In the genomic region with DNA sequence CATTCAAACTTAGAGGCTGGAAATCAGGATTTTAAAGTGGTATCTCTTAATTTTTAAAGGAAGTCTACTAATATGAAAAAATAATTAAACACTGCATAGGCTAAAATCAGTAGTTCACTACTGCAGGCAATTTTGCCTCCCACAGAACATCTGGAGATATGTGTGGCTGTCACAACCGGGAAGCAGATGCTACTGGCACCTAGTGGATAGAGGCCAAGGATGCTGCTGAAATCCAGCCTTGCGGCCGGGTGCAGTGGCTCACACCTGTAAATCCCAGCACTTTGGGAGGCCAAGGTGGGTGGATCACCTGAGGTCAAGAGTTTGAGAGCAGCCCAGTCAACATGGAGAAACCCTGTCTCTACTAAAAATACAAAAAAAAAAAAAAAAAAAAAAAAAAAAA, we compare ENCODE assay signal across 30 cellular contexts.
"Had no signal": no experiment of that assay in that cellular context is flagged by ENCODE, and none has a peak within 500 bp of the region (broad histone marks: within the 10 kb centered on the region; RNA-seq: fewer than 3 reads in every experiment).

No MANE protein-coding gene starts in this region.

- H3K27me3 Mint-ChIP-seq: activated B cell treated with CpG ODN at 0.5 μM for 24 hours; stimulated activated memory B cell treated with anti-CD40 and anti-IgM and Interleukin-4, amounts not matched to agents 10 μg/mL and 1 μg/mL and 100 μg/mL, for 72 hours; stimulated activated naive CD8-positive, alpha-beta T cell treated with anti-CD3 and anti-CD28 coated beads, Interleukin-15, amount 100 ng/mL, for 72 hours; T-helper 17 cell; type B pancreatic cell had no signal

- H3K4me1 ChIP-seq: esophagus muscularis mucosa, foreskin keratinocyte, pancreas, prostate gland, sigmoid colon, uterus had no signal

- H3K9me3 ChIP-seq: esophagus muscularis mucosa, heart left ventricle, pancreas, prostate gland, sigmoid colon, uterus had no signal

- H3K27ac Mint-ChIP-seq: activated B cell treated with CpG ODN at 0.5 μM for 24 hours; activated CD8-positive, alpha-beta memory T cell treated with anti-CD3 and anti-CD28 coated beads, Interleukin-2, amount 10 ng/mL, durations not matched to agents 7 days and 5 days; activated CD8-positive, alpha-beta T cell treated with anti-CD3 and anti-CD28 coated beads, Interleukin-2, amount 10 ng/mL, durations not matched to agents 7 days and 5 days; activated naive CD4-positive, alpha-beta T cell treated with anti-CD3 and anti-CD28 coated beads, Interleukin-2, amount 50 U/mL, for 72 hours; dendritic cell treated with granulocyte-macrophage colony-stimulating factor and Interleukin-4, amounts not matched to agents 40 ng/mL and 50 ng/mL, for 4 days; nephron progenitor cell; stimulated activated memory B cell treated with anti-CD40 and anti-IgM and Interleukin-4, amounts not matched to agents 10 μg/mL and 1 μg/mL and 100 μg/mL, for 72 hours; stimulated activated naive CD8-positive, alpha-beta T cell treated with anti-CD3 and anti-CD28 coated beads, Interleukin-15, amount 100 ng/mL, for 72 hours; type B pancreatic cell had no signal

- H3K36me3 ChIP-seq: esophagus muscularis mucosa, heart left ventricle, pancreas, prostate gland, sigmoid colon, uterus had no signal

- H3K4me3 ChIP-seq: esophagus muscularis mucosa, heart left ventricle, pancreas, prostate gland, sigmoid colon, uterus had no signal

- H3K27me3 ChIP-seq: foreskin keratinocyte, sigmoid colon, uterus had no signal

- H3K9me3 Mint-ChIP-seq: activated B cell treated with CpG ODN at 0.5 μM for 24 hours; activated naive CD4-positive, alpha-beta T cell treated with anti-CD3 and anti-CD28 coated beads, Interleukin-2, amount 50 U/mL, for 72 hours; activated T-cell treated with anti-CD3 and anti-CD28 coated beads, Interleukin-2, amount 50 U/mL, for 72 hours; central memory CD8-positive, alpha-beta T cell; dendritic cell treated with granulocyte-macrophage colony-stimulating factor and Interleukin-4, amounts not matched to agents 40 ng/mL and 50 ng/mL, for 4 days; naive B cell; nephron progenitor cell; stimulated activated memory B cell treated with anti-CD40 and anti-IgM and Interleukin-4, amounts not matched to agents 10 μg/mL and 1 μg/mL and 100 μg/mL, for 72 hours; stimulated activated naive CD8-positive, alpha-beta T cell treated with anti-CD3 and anti-CD28 coated beads, Interleukin-15, amount 100 ng/mL, for 72 hours had no signal

- H3K36me3 Mint-ChIP-seq: activated CD8-positive, alpha-beta memory T cell treated with anti-CD3 and anti-CD28 coated beads, Interleukin-2, amount 10 ng/mL, durations not matched to agents 7 days and 5 days; activated naive CD4-positive, alpha-beta T cell treated with anti-CD3 and anti-CD28 coated beads, Interleukin-2, amount 50 U/mL, for 72 hours; naive B cell; stimulated activated memory B cell treated with anti-CD40 and anti-IgM and Interleukin-4, amounts not matched to agents 10 μg/mL and 1 μg/mL and 100 μg/mL, for 72 hours had no signal

- H3K4me3 Mint-ChIP-seq: activated B cell treated with CpG ODN at 0.5 μM for 24 hours; activated CD8-positive, alpha-beta memory T cell treated with anti-CD3 and anti-CD28 coated beads, Interleukin-2, amount 10 ng/mL, durations not matched to agents 7 days and 5 days; activated CD8-positive, alpha-beta T cell treated with anti-CD3 and anti-CD28 coated beads, Interleukin-2, amount 10 ng/mL, durations not matched to agents 7 days and 5 days; activated T-cell treated with anti-CD3 and anti-CD28 coated beads, Interleukin-2, amount 50 U/mL, for 72 hours; central memory CD8-positive, alpha-beta T cell; dendritic cell treated with granulocyte-macrophage colony-stimulating factor and Interleukin-4, amounts not matched to agents 40 ng/mL and 50 ng/mL, for 4 days; nephron progenitor cell; stimulated activated memory B cell treated with anti-CD40 and anti-IgM and Interleukin-4, amounts not matched to agents 10 μg/mL and 1 μg/mL and 100 μg/mL, for 72 hours; stimulated activated naive CD8-positive, alpha-beta T cell treated with anti-CD3 and anti-CD28 coated beads, Interleukin-15, amount 100 ng/mL, for 72 hours; T-helper 17 cell; type B pancreatic cell had no signal

- DNase-seq: activated B cell treated with CpG ODN at 0.5 μM for 24 hours; activated CD4-positive, alpha-beta T cell treated with anti-CD3 and anti-CD28 coated beads, Interleukin-2, amount 50 U/mL, for 1 hour; activated CD8-positive, alpha-beta memory T cell treated with anti-CD3 and anti-CD28 coated beads, Interleukin-2, amount 10 ng/mL, durations not matched to agents 7 days and 5 days; activated CD8-positive, alpha-beta T cell treated with anti-CD3 and anti-CD28 coated beads, Interleukin-2, amount 10 ng/mL, durations not matched to agents 7 days and 5 days; activated naive CD4-positive, alpha-beta T cell; activated T-cell treated with anti-CD3 and anti-CD28 coated beads, Interleukin-2, amount 50 U/mL, for 72 hours; foreskin keratinocyte; heart left ventricle; hypothalamus; left ventricle myocardium superior; naive B cell; nephron progenitor cell; pancreas; retina; sigmoid colon; small intestine; stimulated activated CD4-positive, alpha-beta T cell treated with anti-CD3 and anti-CD28 coated beads, Interleukin-4, amount 100 ng/mL, for 4 hours; stimulated activated CD8-positive, alpha-beta memory T cell treated with anti-CD3 and anti-CD28 coated beads, Interleukin-4, amount 100 ng/mL, for 48 hours; stimulated activated naive CD8-positive, alpha-beta T cell treated with anti-CD3 and anti-CD28 coated beads, Interleukin-15, amount 100 ng/mL, for 72 hours; substantia nigra; T-helper 17 cell; T1000; uterus had no signal

- ATAC-seq: activated CD8-positive, alpha-beta memory T cell treated with anti-CD3 and anti-CD28 coated beads, Interleukin-2, amount 10 ng/mL, durations not matched to agents 7 days and 5 days; activated CD8-positive, alpha-beta T cell treated with anti-CD3 and anti-CD28 coated beads, Interleukin-2, amount 10 ng/mL, durations not matched to agents 7 days and 5 days; activated naive CD4-positive, alpha-beta T cell treated with anti-CD3 and anti-CD28 coated beads, Interleukin-2, amount 50 U/mL, for 72 hours; activated T-cell treated with anti-CD3 and anti-CD28 coated beads, Interleukin-2, amount 50 U/mL, for 72 hours; foreskin keratinocyte; heart left ventricle; left ventricle myocardium superior; pancreas; stimulated activated memory B cell treated with anti-CD40 and anti-IgM and Interleukin-4, amounts not matched to agents 10 μg/mL and 1 μg/mL and 100 μg/mL, for 72 hours; stimulated activated naive CD8-positive, alpha-beta T cell treated with anti-CD3 and anti-CD28 coated beads, Interleukin-15, amount 100 ng/mL, for 72 hours; T-helper 17 cell had no signal
